Comparison of ENCODE assay signal across 20 cellular contexts in the genomic region with DNA sequence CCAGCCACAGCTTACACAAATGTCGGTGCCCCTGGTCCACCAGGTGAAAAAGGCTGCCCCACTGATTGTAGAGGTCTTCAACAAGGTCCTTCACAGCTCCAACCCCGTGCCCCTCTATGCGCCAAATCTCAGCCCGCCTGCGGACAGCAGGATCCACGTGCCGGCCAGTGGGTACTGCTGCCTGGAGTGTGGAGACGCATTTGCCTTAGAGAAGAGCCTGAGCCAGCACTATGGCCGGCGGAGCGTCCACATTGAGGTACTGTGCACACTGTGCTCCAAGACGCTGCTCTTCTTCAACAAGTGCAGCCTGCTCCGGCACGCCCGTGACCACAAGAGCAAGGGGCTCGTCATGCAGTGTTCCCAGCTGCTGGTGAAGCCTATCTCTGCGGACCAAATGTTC. TPM values are rescaled to one million over a fixed set of nuclear protein-coding genes. Genes with fewer than 3 reads are reported as not detected.
DNase-seq lines count a peak whose midpoint lies in the region; ATAC-seq and TF ChIP-seq lines count a peak whose summit lies in the region.
"Had no signal": no experiment of that assay in that cellular context is flagged by ENCODE, and none has a peak within 500 bp of the region (broad histone marks: within the 10 kb centered on the region; RNA-seq: fewer than 3 reads in every experiment).

No MANE protein-coding gene starts in this region.

- peaks cover 43% of the 10 kb centered on the region for H3K36me3 ChIP-seq in HUES6 (ENCODE audit: control insufficient read depth, insufficient read depth, low read length)
- peaks cover 39 to 44% of the 10 kb centered on the region in 2 experiments for H3K36me3 ChIP-seq in trophoblast cell (ENCODE audit: control insufficient read depth in 1 of 2, insufficient read depth in 2 of 2, low read length in 2 of 2)
- H3K36me3 ChIP-seq in tibial artery: peaks cover 21 to 42% (median 27%) of the 10 kb centered on the region in 3 donors

- H4K91ac ChIP-seq in trophoblast cell (ENCODE audit: low read depth, low read length): no peak overlapping the region

- H3K27me3 Mint-ChIP-seq in CD14-positive monocyte (ENCODE audit: low read depth in 3 of 3): peaks cover 0 to 2% (median 0%) of the 10 kb centered on the region in 3 donors

- H2BK12ac ChIP-seq in trophoblast cell (ENCODE audit: low read length): no peak overlapping the region

- no peak overlapping the region for H3K14ac ChIP-seq in trophoblast cell (ENCODE audit: low read length)

- H3K4me1 ChIP-seq in HUES6 (ENCODE audit: control insufficient read depth, insufficient read depth, low read length): peaks cover 10% of the 10 kb centered on the region
- no peaks in the 10 kb centered on the region for H3K4me1 ChIP-seq in trophoblast cell (ENCODE audit: control insufficient read depth in 1 of 2, insufficient read depth in 2 of 2, low read length in 2 of 2)
- peaks cover 0 to 39% (median 23%) of the 10 kb centered on the region in 4 donors for H3K4me1 ChIP-seq in tibial artery
- H3K4me1 ChIP-seq: A549 had no signal

- H3K4ac ChIP-seq in trophoblast cell (ENCODE audit: low read depth, low read length): peak overlapping the region; percentile 13

- H3K9me3 ChIP-seq in HUES6 (ENCODE audit: control insufficient read depth, insufficient read depth, low read depth, low read length) (no peaks in the 10 kb centered on the region), trophoblast cell (ENCODE audit: insufficient read depth, low read depth, low read length) (no peaks in the 10 kb centered on the region), tibial artery (no peaks in the 10 kb centered on the region)
- H3K9me3 ChIP-seq: A549 had no signal

- H4K8ac ChIP-seq in trophoblast cell (ENCODE audit: low read depth, low read length): no peak overlapping the region

- peaks cover 0 to 1% (median 0%) of the 10 kb centered on the region in 7 donors for H3K9me3 Mint-ChIP-seq in CD14-positive monocyte

- no peak overlapping the region for H3K18ac ChIP-seq in trophoblast cell (ENCODE audit: low read length)

- H3K4me3 ChIP-seq in HUES6 (ENCODE audit: low read depth, low read length) (no peak overlapping the region), trophoblast cell (ENCODE audit: low read depth, low read length) (no peak overlapping the region), tibial artery (no peak overlapping the region)
- H3K4me3 ChIP-seq: A549 had no signal

- no peaks in the 10 kb centered on the region for H3K79me1 ChIP-seq in trophoblast cell (ENCODE audit: low read length)

- H3K9ac ChIP-seq in HUES6 (ENCODE audit: low read length): no peak overlapping the region
- no peak overlapping the region for H3K9ac ChIP-seq in trophoblast cell (ENCODE audit: low read length)
- H3K9ac ChIP-seq: KMS-11 had no signal

- peak; percentile 18 for ATAC-seq in esophagus mucosa
- ATAC-seq in HG03175 (IDR thresholded peaks at IDR 0.05; ENCODE audit: unreplicated experiment): no peak
- ATAC-seq: SK-N-SH treated with all-trans-retinoic acid at 6 μM for 48 hours had no signal

- DNase-seq in CD14-positive monocyte (ENCODE audit: low spot score) (no peak), trophoblast cell (no peak), tibial artery (no peak), NCI-H345 (lab: John Stamatoyannopoulos, UW) (no peak), Kasumi-1 (lab: John Stamatoyannopoulos, UW) (no peak)
- DNase-seq: DMS153, EL, HCEC 1CT, NCI-H1048, NCI-H1436 treated with DMSO at 0.1 percent for 48 hours, NCI-H2029 treated with DMSO at 0.1 percent for 48 hours, NCI-H510A treated with DMSO at 0.1 percent for 48 hours, SHP77 had no signal

- no peak overlapping the region for H3K4me3 Mint-ChIP-seq in CD14-positive monocyte

- H2BK120ac ChIP-seq in trophoblast cell (ENCODE audit: insufficient read depth, low read length, poor library complexity): no peak overlapping the region

- H3K27ac Mint-ChIP-seq in CD14-positive monocyte: peak overlapping the region in 4 of 7 donors; percentile 2 to 79 (median 50)

- no peak overlapping the region for H3K4me2 ChIP-seq in trophoblast cell (ENCODE audit: low read length)
- H3K4me2 ChIP-seq: A549, KMS-11 had no signal

- H3K4me1 Mint-ChIP-seq in CD14-positive monocyte: peaks cover 33% of the 10 kb centered on the region

- peaks cover 58 to 85% of the 10 kb centered on the region in 2 donors for H3K36me3 Mint-ChIP-seq in CD14-positive monocyte

- 0 out of 2 replicates have a peak overlapping the region, but pooled peaks have one; percentile 24 for H3K27ac ChIP-seq in HUES6 (ENCODE audit: low read depth, low read length)
- no peak overlapping the region for H3K27ac ChIP-seq in trophoblast cell (ENCODE audit: low read depth, low read length)
- H3K27ac ChIP-seq in tibial artery: no peak overlapping the region
- H3K27ac ChIP-seq: A549, C4-2B, KMS-11 had no signal

- WGBS in trophoblast cell (ENCODE audit: extremely low coverage, insufficient coverage, insufficient read length): no CpG with 5 or more reads among the region's 17 CpGs

- H2BK5ac ChIP-seq in trophoblast cell (ENCODE audit: low read depth, low read length, poor library complexity): no peak overlapping the region

- intact Hi-C loops in CD14-positive monocyte (cut with micrococcal nuclease) (loop anchor here in 1 of 2 donors (2.0 kb wide), 1 partner anchor 59 kb away; no protein-coding TSS in a partner anchor), tibial artery (cut with DNase I; ENCODE audit: low total_unique reads) (no loop called here)

- no peak for TF ChIP-seq CTCF in CD14-positive monocyte (IDR thresholded peaks at IDR 0.05)
- TF ChIP-seq CTCF in tibial artery (IDR thresholded peaks at IDR 0.05): no peak

- H3K79me2 ChIP-seq in trophoblast cell (ENCODE audit: control insufficient read depth, insufficient read depth, low read length, poor library complexity): no peaks in the 10 kb centered on the region

- H3K27me3 ChIP-seq in HUES6 (ENCODE audit: control insufficient read depth, insufficient read depth, low read length) (no peaks in the 10 kb centered on the region), trophoblast cell (ENCODE audit: insufficient read depth, low read length) (no peaks in the 10 kb centered on the region), tibial artery (no peaks in the 10 kb centered on the region)

- no peak overlapping the region for H4K12ac ChIP-seq in trophoblast cell (ENCODE audit: low read depth, low read length)

- H2AFZ ChIP-seq in trophoblast cell (ENCODE audit: insufficient read depth, low read length, poor library complexity): no peak overlapping the region

- no peak overlapping the region for H2AK5ac ChIP-seq in trophoblast cell (ENCODE audit: low read length)

- no peak overlapping the region for H3K23ac ChIP-seq in trophoblast cell (ENCODE audit: low read length)

RNA-seq across cellular contexts. Expression of a gene that starts 32.9 kb away (rescaled TPM):
- under 1 TPM in 1 of 2 donors, not detected in 1; 0.02 TPM for polyA plus RNA-seq in CD14-positive monocyte
- 5.5 TPM for total RNA-seq in esophagus mucosa
- 11.4 TPM in 2 replicates for polyA plus RNA-seq in trophoblast cell (2013)

RNA-seq across cellular contexts. Expression of a gene that starts 35.9 kb away (rescaled TPM):
- polyA plus RNA-seq in CD14-positive monocyte: 1 to 10 TPM; 2.8 to 5.0 TPM
- total RNA-seq in esophagus mucosa: 12.6 TPM
- 25.3 and 25.7 TPM in 2 replicates for polyA plus RNA-seq in trophoblast cell (2013)
